In genomic region chr10:29583674-29584073, GRCh38 we compare ENCODE assay signal across 19 cellular contexts. TPM values are rescaled to one million over a fixed set of nuclear protein-coding genes. Genes with fewer than 3 reads are reported as not detected.
DNase-seq lines count a peak whose midpoint lies in the region; ATAC-seq, FAIRE-seq and TF ChIP-seq lines count a peak whose summit lies in the region.
"Had no signal": no experiment of that assay in that cellular context is flagged by ENCODE, and none has a peak within 500 bp of the region (broad histone marks: within the 10 kb centered on the region; RNA-seq: fewer than 3 reads in every experiment).

No MANE protein-coding gene starts in this region.

- no peak for DNase-seq in left ventricle myocardium inferior
- no peak for DNase-seq in cardiac septum (ENCODE audit: low spot score)
- peak; percentile 87 for DNase-seq in astrocyte (ENCODE audit: low read depth)
- DNase-seq in keratinocyte (ENCODE audit: low read depth, low spot score), result no peak
- no peak for DNase-seq in tibial artery
- no peak for DNase-seq in activated T-helper 1 cell treated with anti-CD3 and anti-CD28 coated beads, Interleukin-12 subunit alpha, Interleukin-12 subunit beta, Interleukin-2, Interleukin-4 antibody, amounts not matched to agents 30 ng/mL and 10 ng/mL and 1 ng/mL, durations not matched to agents 14 hours and 24 hours and 36 hours (ENCODE audit: low spot score)
- DNase-seq: central memory CD4-positive, alpha-beta T cell; GOT3; MM.1S; NCI-H2029; NCI-H524 treated with DMSO at 0.1 percent for 48 hours; posterior cingulate gyrus; SW 1271 had no signal

- peaks cover 20% of the 10 kb centered on the region for H3K36me3 Mint-ChIP-seq in astrocyte (ENCODE audit: low read depth, unreplicated experiment)
- no peaks in the 10 kb centered on the region for H3K36me3 Mint-ChIP-seq in activated T-helper 1 cell treated with anti-CD3 and anti-CD28 coated beads, Interleukin-12 subunit alpha, Interleukin-12 subunit beta, Interleukin-2, Interleukin-4 antibody, amounts not matched to agents 30 ng/mL and 10 ng/mL and 1 ng/mL, durations not matched to agents 14 hours and 24 hours and 36 hours (ENCODE audit: low read depth)

- H3K27me3 Mint-ChIP-seq in astrocyte (ENCODE audit: low read depth, unreplicated experiment), result no peaks in the 10 kb centered on the region
- H3K27me3 Mint-ChIP-seq in activated T-helper 1 cell treated with anti-CD3 and anti-CD28 coated beads, Interleukin-12 subunit alpha, Interleukin-12 subunit beta, Interleukin-2, Interleukin-4 antibody, amounts not matched to agents 30 ng/mL and 10 ng/mL and 1 ng/mL, durations not matched to agents 14 hours and 24 hours and 36 hours (ENCODE audit: insufficient read depth), result no peaks in the 10 kb centered on the region
- H3K27me3 Mint-ChIP-seq: activated naive CD4-positive, alpha-beta T cell treated with anti-CD3 and anti-CD28 coated beads, Interleukin-2, amount 50 U/mL, for 24 hours had no signal

- TF ChIP-seq CTCF in left ventricle myocardium inferior (IDR thresholded peaks at IDR 0.05; ENCODE audit: borderline replicate concordance), result no peak
- no peak for TF ChIP-seq CTCF in astrocyte (IDR thresholded peaks at IDR 0.05; ENCODE audit: insufficient read depth, low read depth, low read length)
- no peak for TF ChIP-seq CTCF in keratinocyte (optimal IDR thresholded peaks at IDR 0.05 in 1 of 3, IDR thresholded peaks at IDR 0.05 in 1 of 3, conservative IDR thresholded peaks at IDR 0.05 in 1 of 3; ENCODE audit: extremely low read depth in 1 of 3, insufficient read depth in 2 of 3, low read length in 3 of 3)
- no peak for TF ChIP-seq CTCF in tibial artery (IDR thresholded peaks at IDR 0.05)

- no peak overlapping the region for H2AFZ ChIP-seq in astrocyte (ENCODE audit: low read depth, low read length)
- H2AFZ ChIP-seq in keratinocyte (ENCODE audit: control insufficient read depth, low read length), result no peak overlapping the region

- peak overlapping the region; percentile 75 for H3K27ac Mint-ChIP-seq in astrocyte (ENCODE audit: unreplicated experiment)
- no peak overlapping the region for H3K27ac Mint-ChIP-seq in activated T-helper 1 cell treated with anti-CD3 and anti-CD28 coated beads, Interleukin-12 subunit alpha, Interleukin-12 subunit beta, Interleukin-2, Interleukin-4 antibody, amounts not matched to agents 30 ng/mL and 10 ng/mL and 1 ng/mL, durations not matched to agents 14 hours and 24 hours and 36 hours
- H3K27ac Mint-ChIP-seq: activated naive CD4-positive, alpha-beta T cell treated with anti-CD3 and anti-CD28 coated beads, Interleukin-2, amount 50 U/mL, for 24 hours; WTC11 had no signal

- H3K27me3 ChIP-seq in left ventricle myocardium inferior (ENCODE audit: low read depth) (no peaks in the 10 kb centered on the region), astrocyte (ENCODE audit: insufficient read depth, low read length) (no peaks in the 10 kb centered on the region), keratinocyte (ENCODE audit: control insufficient read depth, extremely low read depth, insufficient read depth, low read length) (no peaks in the 10 kb centered on the region), tibial artery (no peaks in the 10 kb centered on the region)

- FAIRE-seq in astrocyte (lab: Jason Lieb, UNC) (no peak), keratinocyte (lab: Jason Lieb, UNC) (no peak)
- FAIRE-seq: D721Med, endometrium had no signal

- peaks cover 24% of the 10 kb centered on the region for H3K79me2 ChIP-seq in astrocyte (ENCODE audit: insufficient read depth, low read length)
- H3K79me2 ChIP-seq in keratinocyte (ENCODE audit: control insufficient read depth, insufficient read depth, low read length), result peaks cover 14% of the 10 kb centered on the region

- peaks cover 75% of the 10 kb centered on the region for H3K4me1 ChIP-seq in left ventricle myocardium inferior
- H3K4me1 ChIP-seq in astrocyte (ENCODE audit: insufficient read depth, low read length), result peaks cover 31% of the 10 kb centered on the region
- peaks cover 23% of the 10 kb centered on the region for H3K4me1 ChIP-seq in keratinocyte (ENCODE audit: control insufficient read depth, extremely low read depth, insufficient read depth, low read length)
- peaks cover 0 to 96% (median 32%) of the 10 kb centered on the region in 4 donors for H3K4me1 ChIP-seq in tibial artery

- ATAC-seq in GM18858 (IDR thresholded peaks at IDR 0.05; ENCODE audit: unreplicated experiment) (no peak), GM21825 (IDR thresholded peaks at IDR 0.05; ENCODE audit: unreplicated experiment) (no peak)
- ATAC-seq: WTC11 had no signal

- H3K4me3 ChIP-seq in left ventricle myocardium inferior, result no peak overlapping the region
- H3K4me3 ChIP-seq in astrocyte (ENCODE audit: insufficient read depth, low read depth, low read length), result no peak overlapping the region
- no peak overlapping the region for H3K4me3 ChIP-seq in keratinocyte (ENCODE audit: control insufficient read depth in 2 of 3, extremely low read depth in 1 of 3, insufficient read depth in 2 of 3, low read depth in 1 of 3, low read length in 3 of 3)
- no peak overlapping the region for H3K4me3 ChIP-seq in tibial artery

- H3K36me3 ChIP-seq in left ventricle myocardium inferior (no peaks in the 10 kb centered on the region), astrocyte (ENCODE audit: insufficient read depth, low read length) (no peaks in the 10 kb centered on the region), keratinocyte (ENCODE audit: control insufficient read depth in 2 of 2, extremely low read depth in 1 of 2, insufficient read depth in 2 of 2, low read length in 2 of 2) (peaks cover 0 to 3% of the 10 kb centered on the region in 2 experiments), tibial artery (peaks cover 0 to 10% (median 6%) of the 10 kb centered on the region in 3 donors)

- H3K4me3 Mint-ChIP-seq in astrocyte (ENCODE audit: unreplicated experiment), result peak overlapping the region; percentile 46
- H3K4me3 Mint-ChIP-seq in activated T-helper 1 cell treated with anti-CD3 and anti-CD28 coated beads, Interleukin-12 subunit alpha, Interleukin-12 subunit beta, Interleukin-2, Interleukin-4 antibody, amounts not matched to agents 30 ng/mL and 10 ng/mL and 1 ng/mL, durations not matched to agents 14 hours and 24 hours and 36 hours, result no peak overlapping the region
- H3K4me3 Mint-ChIP-seq: activated naive CD4-positive, alpha-beta T cell treated with anti-CD3 and anti-CD28 coated beads, Interleukin-2, amount 50 U/mL, for 24 hours; WTC11 had no signal

- no peaks in the 10 kb centered on the region for H3K9me1 ChIP-seq in keratinocyte (ENCODE audit: control insufficient read depth, extremely low read depth, insufficient read depth, low read length)

- intact Hi-C loops in left ventricle myocardium inferior (cut with micrococcal nuclease) (no loop called here), cardiac septum (cut with DNase I) (no loop called here), tibial artery (cut with DNase I; ENCODE audit: low total_unique reads) (loop anchor here (10.0 kb wide), 1 partner anchor 49 kb away; no protein-coding TSS in a partner anchor)
- intact Hi-C loops in activated T-helper 1 cell treated with anti-CD3 and anti-CD28 coated beads, Interleukin-12 subunit alpha, Interleukin-12 subunit beta, Interleukin-2, Interleukin-4 antibody, amounts not matched to agents 30 ng/mL and 10 ng/mL and 1 ng/mL, durations not matched to agents 14 hours and 24 hours and 36 hours (cut with micrococcal nuclease), result no loop called here

- H3K9me3 ChIP-seq in left ventricle myocardium inferior (replicated peaks) (no peaks in the 10 kb centered on the region), astrocyte (ENCODE audit: insufficient read depth, low read depth, low read length) (no peaks in the 10 kb centered on the region), keratinocyte (ENCODE audit: control insufficient read depth, low read depth, low read length) (no peaks in the 10 kb centered on the region), tibial artery (no peaks in the 10 kb centered on the region)

- H3K4me2 ChIP-seq in astrocyte (ENCODE audit: low read length) (peak overlapping the region; percentile 49), keratinocyte (ENCODE audit: control insufficient read depth, extremely low read depth, insufficient read depth, low read depth, low read length) (no peak overlapping the region)

- peaks cover 40% of the 10 kb centered on the region for H3K4me1 Mint-ChIP-seq in astrocyte (ENCODE audit: low read depth, unreplicated experiment)
- H3K4me1 Mint-ChIP-seq in activated T-helper 1 cell treated with anti-CD3 and anti-CD28 coated beads, Interleukin-12 subunit alpha, Interleukin-12 subunit beta, Interleukin-2, Interleukin-4 antibody, amounts not matched to agents 30 ng/mL and 10 ng/mL and 1 ng/mL, durations not matched to agents 14 hours and 24 hours and 36 hours (ENCODE audit: low read depth), result peaks cover 12% of the 10 kb centered on the region

- H3K27ac ChIP-seq in left ventricle myocardium inferior (replicated peaks), result peak overlapping the region; percentile 39
- H3K27ac ChIP-seq in astrocyte (ENCODE audit: low read depth, low read length), result peak overlapping the region; percentile 72
- peak overlapping the region; percentile 64 for H3K27ac ChIP-seq in keratinocyte (ENCODE audit: control insufficient read depth, insufficient read depth, low read length)
- peak overlapping the region; percentile 66 to 69 for H3K27ac ChIP-seq in tibial artery

- dilution Hi-C loops in keratinocyte (cut with MboI; ENCODE audit: extremely low pct_ligation_motif_present, low sequenced_read_pairs), result no loop called here

- H3K9ac ChIP-seq in astrocyte (ENCODE audit: low read length), result peak overlapping the region; percentile 56
- H3K9ac ChIP-seq in keratinocyte (ENCODE audit: control insufficient read depth, extremely low read depth, insufficient read depth, low read length), result no peak overlapping the region

- H4K20me1 ChIP-seq in astrocyte (ENCODE audit: insufficient read depth, low read length), result peaks cover 52% of the 10 kb centered on the region
- no peaks in the 10 kb centered on the region for H4K20me1 ChIP-seq in keratinocyte (ENCODE audit: control insufficient read depth, extremely low read depth, insufficient read depth, low read length)

- no peaks in the 10 kb centered on the region for H3K9me3 Mint-ChIP-seq in astrocyte (ENCODE audit: unreplicated experiment)
- H3K9me3 Mint-ChIP-seq in activated T-helper 1 cell treated with anti-CD3 and anti-CD28 coated beads, Interleukin-12 subunit alpha, Interleukin-12 subunit beta, Interleukin-2, Interleukin-4 antibody, amounts not matched to agents 30 ng/mL and 10 ng/mL and 1 ng/mL, durations not matched to agents 14 hours and 24 hours and 36 hours, result no peaks in the 10 kb centered on the region
- H3K9me3 Mint-ChIP-seq: activated naive CD4-positive, alpha-beta T cell treated with anti-CD3 and anti-CD28 coated beads, Interleukin-2, amount 50 U/mL, for 24 hours had no signal

RNA-seq across cellular contexts. Expression of gene SVIL, which starts 51.1 kb away (rescaled TPM):
- total RNA-seq in left ventricle myocardium inferior, result 403 TPM
- total RNA-seq in cardiac septum, result 518 TPM
- total RNA-seq in astrocyte, result 70.4 and 73.3 TPM in 2 replicates
- 12.0 to 24.0 TPM (median 16.2 TPM) in 3 replicates for polyA plus RNA-seq in keratinocyte
- polyA plus RNA-seq in keratinocyte (2011; ENCODE audit: low read depth), result 54.2 TPM
- 14.1 and 14.5 TPM in 2 replicates for polyA plus RNA-seq in keratinocyte (2011; cell fraction: cytosol; rRNA removed)
- polyA plus RNA-seq in keratinocyte (2011; cell fraction: nucleus; rRNA removed), result 54.5 and 61.4 TPM in 2 replicates
- polyA plus RNA-seq in keratinocyte (2012; ENCODE audit: low replicate concordance), result 21.1 and 27.6 TPM in 2 replicates
- 23.1 to 93.4 TPM (median 35.1 TPM) in 3 replicates for polyA minus RNA-seq in keratinocyte
- polyA minus RNA-seq in keratinocyte (2011; cell fraction: cytosol; rRNA and poly(A)+ RNA removed), result 29.7 TPM
- 54.7 and 104 TPM in 2 replicates for polyA minus RNA-seq in keratinocyte (2011; cell fraction: nucleus; rRNA and poly(A)+ RNA removed)
- total RNA-seq in activated T-helper 1 cell treated with anti-CD3 and anti-CD28 coated beads, Interleukin-12 subunit alpha, Interleukin-12 subunit beta, Interleukin-2, Interleukin-4 antibody, amounts not matched to agents 30 ng/mL and 10 ng/mL and 1 ng/mL, durations not matched to agents 14 hours and 24 hours and 36 hours, result 7.4 and 8.1 TPM in 2 replicates
